Comparison of ENCODE assay signal across 11 cellular contexts in genomic region chr11:128684582-128685382, GRCh38. TPM values are rescaled to one million over a fixed set of nuclear protein-coding genes. Genes with fewer than 3 reads are reported as not detected.
DNase-seq lines count a peak whose midpoint lies in the region; TF ChIP-seq lines count a peak whose summit lies in the region.
"Had no signal": no experiment of that assay in that cellular context is flagged by ENCODE, and none has a peak within 500 bp of the region (broad histone marks: within the 10 kb centered on the region; RNA-seq: fewer than 3 reads in every experiment).

No MANE protein-coding gene starts in this region.

- no peak overlapping the region for H3K27ac Mint-ChIP-seq in CD8-positive, alpha-beta memory T cell
- H3K27ac Mint-ChIP-seq in IgD-negative memory B cell (peak overlapping the region in 1 of 3 donors; percentile 57), endothelial cell (ENCODE audit: unreplicated experiment) (peak overlapping the region; percentile 88)

- H3K4me3 Mint-ChIP-seq in CD8-positive, alpha-beta memory T cell: peak overlapping the region in 6 of 7 donors; percentile 18 to 88 (median 42)
- H3K4me3 Mint-ChIP-seq in IgD-negative memory B cell (peak overlapping the region; percentile 85 to 95 (median 91)), endothelial cell (ENCODE audit: unreplicated experiment) (peak overlapping the region; percentile 98)

- no peak overlapping the region for H3K4me3 ChIP-seq in CD8-positive, alpha-beta memory T cell (ENCODE audit: low read length)
- H3K4me3 ChIP-seq in neutrophil (ENCODE audit: low read depth in 1 of 2, low read length in 1 of 2): peak overlapping the region; percentile 56 to 60

- peaks cover 33% of the 10 kb centered on the region for H3K4me1 ChIP-seq in CD8-positive, alpha-beta memory T cell (ENCODE audit: insufficient read depth, low read length)
- H3K4me1 ChIP-seq in neutrophil (ENCODE audit: control insufficient read depth in 1 of 2, insufficient read depth in 1 of 2, low read depth in 1 of 2, low read length in 1 of 2): peaks cover 42 to 45% of the 10 kb centered on the region in 2 experiments

- peaks cover 20% of the 10 kb centered on the region for H3K27me3 ChIP-seq in CD8-positive, alpha-beta memory T cell (ENCODE audit: insufficient read depth, low read length, poor library complexity, severe bottlenecking)
- H3K27me3 ChIP-seq in neutrophil: peaks cover 34% of the 10 kb centered on the region

- peaks cover 39 to 52% (median 51%) of the 10 kb centered on the region in 3 donors for H3K4me1 Mint-ChIP-seq in CD8-positive, alpha-beta memory T cell
- H3K4me1 Mint-ChIP-seq in IgD-negative memory B cell (peaks cover 18 to 44% (median 28%) of the 10 kb centered on the region in 3 donors), endothelial cell (ENCODE audit: unreplicated experiment) (peaks cover 78% of the 10 kb centered on the region)

- POLR2A ChIA-PET in CD8-positive, alpha-beta memory T cell (lab: Charles Lee): interaction anchor here (0.7 to 1.0 kb wide), 2 partner anchors 9 to 11 kb away, joined by 3 to 4 read pairs; partner anchors contain the start of gene FLI1

- TF ChIP-seq CTCF in endothelial cell (IDR thresholded peaks at IDR 0.05; ENCODE audit: unreplicated experiment) (no peak), neutrophil (IDR thresholded peaks at IDR 0.05) (no peak)

- CTCF ChIA-PET in CD8-positive, alpha-beta memory T cell (lab: Charles Lee): interaction anchor here (1.0 to 2.4 kb wide), 6 partner anchors 11 to 512 kb away, joined by 3 to 9 read pairs (median 3); no protein-coding TSS in a partner anchor

- no peaks in the 10 kb centered on the region for H3K9me3 ChIP-seq in CD8-positive, alpha-beta memory T cell (ENCODE audit: low read length)
- no peaks in the 10 kb centered on the region for H3K9me3 ChIP-seq in neutrophil

- no peaks in the 10 kb centered on the region for H3K36me3 Mint-ChIP-seq in CD8-positive, alpha-beta memory T cell
- H3K36me3 Mint-ChIP-seq in IgD-negative memory B cell: no peaks in the 10 kb centered on the region
- peaks cover 38% of the 10 kb centered on the region for H3K36me3 Mint-ChIP-seq in endothelial cell (ENCODE audit: low read depth, unreplicated experiment)

- no peaks in the 10 kb centered on the region for H3K36me3 ChIP-seq in CD8-positive, alpha-beta memory T cell (ENCODE audit: insufficient read depth, low read length)
- H3K36me3 ChIP-seq in neutrophil: no peaks in the 10 kb centered on the region

- peaks cover 34 to 39% of the 10 kb centered on the region in 2 donors for H3K27me3 Mint-ChIP-seq in CD8-positive, alpha-beta memory T cell
- H3K27me3 Mint-ChIP-seq in IgD-negative memory B cell: peaks cover 35% of the 10 kb centered on the region
- peaks cover 33% of the 10 kb centered on the region for H3K27me3 Mint-ChIP-seq in endothelial cell (ENCODE audit: unreplicated experiment)

- no peak overlapping the region for H3K27ac ChIP-seq in CD8-positive, alpha-beta memory T cell (ENCODE audit: low read depth, low read length)
- H3K27ac ChIP-seq in neutrophil: peak overlapping the region; percentile 12

- no peak for DNase-seq in CD8-positive, alpha-beta memory T cell
- DNase-seq in endothelial cell (ENCODE audit: low spot score) (no peak), NCI-H526 (lab: John Stamatoyannopoulos, UW) (no peak), HK-2 (ENCODE audit: unreplicated experiment) (no peak), cerebellar nuclear complex (lab: John Stamatoyannopoulos, UW) (no peak), RKO (ENCODE audit: low spot score) (no peak)
- DNase-seq: activated CD4-positive, alpha-beta T cell treated with anti-CD3 and anti-CD28 coated beads, Interleukin-2, amount 50 U/mL, for 48 hours; DND-41; NCI-H2029 had no signal

- no peaks in the 10 kb centered on the region for H3K9me3 Mint-ChIP-seq in CD8-positive, alpha-beta memory T cell
- no peaks in the 10 kb centered on the region for H3K9me3 Mint-ChIP-seq in IgD-negative memory B cell
- no peaks in the 10 kb centered on the region for H3K9me3 Mint-ChIP-seq in endothelial cell (ENCODE audit: unreplicated experiment)

RNA-seq across cellular contexts. Expression of gene FLI1, which starts 9.1 kb away (rescaled TPM):
- 10 to 100 TPM; 41.7 to 45.2 TPM for total RNA-seq in CD8-positive, alpha-beta memory T cell
- polyA plus RNA-seq in CD8-positive, alpha-beta memory T cell: 89.2 TPM
- 113 TPM for polyA plus RNA-seq in IgD-negative memory B cell
- 271 TPM for total RNA-seq in endothelial cell (ENCODE audit: unreplicated experiment)

Comparison
In these comparisons a context has a peak if more than half of its experiments do, and no peak if none do; other contexts are left out.
1. H3K4me3 Mint-ChIP-seq: peak in every context shown above with its lines; median percentile 98 in endothelial cell; 91 in IgD-negative memory B cell; 42 in CD8-positive, alpha-beta memory T cell.